1 cellular context compared by ENCODE assay signal in the genomic region with DNA sequence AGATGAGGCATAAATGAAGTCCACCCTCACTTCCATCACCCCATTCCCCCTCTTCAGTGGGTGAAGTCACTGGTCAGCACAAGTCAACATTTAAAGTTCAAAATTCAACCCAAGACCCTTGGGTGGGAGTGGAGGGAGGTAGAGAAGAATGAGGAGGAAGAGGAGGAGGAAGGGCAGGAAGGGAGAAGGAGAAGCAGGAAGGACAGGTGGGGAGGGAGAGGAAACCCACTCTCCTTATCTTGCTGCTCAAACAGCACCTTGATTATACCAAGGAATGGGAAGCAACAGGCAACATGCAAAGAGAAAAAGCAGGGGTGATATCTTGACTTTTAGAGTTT.
TF ChIP-seq lines count a peak whose summit lies in the region.

No MANE protein-coding gene starts in this region.

TF ChIP-seq in GM12878, 131 proteins besides CTCF, POLR2A, EP300 and RAD21:
- TF ChIP-seq TBL1XR1 (IDR thresholded peaks at IDR 0.05; ENCODE audit: low read depth, low read length) (no peak), ZNF622 (IDR thresholded peaks at IDR 0.05) (no peak), BACH1 (IDR thresholded peaks at IDR 0.05; ENCODE audit: borderline replicate concordance) (no peak), SMAD1 (IDR thresholded peaks at IDR 0.05; ENCODE audit: low read depth, partially characterized antibody) (no peak)
- TF ChIP-seq, protein P1, sequence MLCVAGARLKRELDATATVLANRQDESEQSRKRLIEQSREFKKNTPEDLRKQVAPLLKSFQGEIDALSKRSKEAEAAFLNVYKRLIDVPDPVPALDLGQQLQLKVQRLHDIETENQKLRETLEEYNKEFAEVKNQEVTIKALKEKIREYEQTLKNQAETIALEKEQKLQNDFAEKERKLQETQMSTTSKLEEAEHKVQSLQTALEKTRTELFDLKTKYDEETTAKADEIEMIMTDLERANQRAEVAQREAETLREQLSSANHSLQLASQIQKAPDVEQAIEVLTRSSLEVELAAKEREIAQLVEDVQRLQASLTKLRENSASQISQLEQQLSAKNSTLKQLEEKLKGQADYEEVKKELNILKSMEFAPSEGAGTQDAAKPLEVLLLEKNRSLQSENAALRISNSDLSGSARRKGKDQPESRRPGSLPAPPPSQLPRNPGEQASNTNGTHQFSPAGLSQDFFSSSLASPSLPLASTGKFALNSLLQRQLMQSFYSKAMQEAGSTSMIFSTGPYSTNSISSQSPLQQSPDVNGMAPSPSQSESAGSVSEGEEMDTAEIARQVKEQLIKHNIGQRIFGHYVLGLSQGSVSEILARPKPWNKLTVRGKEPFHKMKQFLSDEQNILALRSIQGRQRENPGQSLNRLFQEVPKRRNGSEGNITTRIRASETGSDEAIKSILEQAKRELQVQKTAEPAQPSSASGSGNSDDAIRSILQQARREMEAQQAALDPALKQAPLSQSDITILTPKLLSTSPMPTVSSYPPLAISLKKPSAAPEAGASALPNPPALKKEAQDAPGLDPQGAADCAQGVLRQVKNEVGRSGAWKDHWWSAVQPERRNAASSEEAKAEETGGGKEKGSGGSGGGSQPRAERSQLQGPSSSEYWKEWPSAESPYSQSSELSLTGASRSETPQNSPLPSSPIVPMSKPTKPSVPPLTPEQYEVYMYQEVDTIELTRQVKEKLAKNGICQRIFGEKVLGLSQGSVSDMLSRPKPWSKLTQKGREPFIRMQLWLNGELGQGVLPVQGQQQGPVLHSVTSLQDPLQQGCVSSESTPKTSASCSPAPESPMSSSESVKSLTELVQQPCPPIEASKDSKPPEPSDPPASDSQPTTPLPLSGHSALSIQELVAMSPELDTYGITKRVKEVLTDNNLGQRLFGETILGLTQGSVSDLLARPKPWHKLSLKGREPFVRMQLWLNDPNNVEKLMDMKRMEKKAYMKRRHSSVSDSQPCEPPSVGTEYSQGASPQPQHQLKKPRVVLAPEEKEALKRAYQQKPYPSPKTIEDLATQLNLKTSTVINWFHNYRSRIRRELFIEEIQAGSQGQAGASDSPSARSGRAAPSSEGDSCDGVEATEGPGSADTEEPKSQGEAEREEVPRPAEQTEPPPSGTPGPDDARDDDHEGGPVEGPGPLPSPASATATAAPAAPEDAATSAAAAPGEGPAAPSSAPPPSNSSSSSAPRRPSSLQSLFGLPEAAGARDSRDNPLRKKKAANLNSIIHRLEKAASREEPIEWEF (IDR thresholded peaks at IDR 0.05; ENCODE audit: insufficient replicate concordance, low read depth, low read length), result no peak
- TF ChIP-seq, protein P2, sequence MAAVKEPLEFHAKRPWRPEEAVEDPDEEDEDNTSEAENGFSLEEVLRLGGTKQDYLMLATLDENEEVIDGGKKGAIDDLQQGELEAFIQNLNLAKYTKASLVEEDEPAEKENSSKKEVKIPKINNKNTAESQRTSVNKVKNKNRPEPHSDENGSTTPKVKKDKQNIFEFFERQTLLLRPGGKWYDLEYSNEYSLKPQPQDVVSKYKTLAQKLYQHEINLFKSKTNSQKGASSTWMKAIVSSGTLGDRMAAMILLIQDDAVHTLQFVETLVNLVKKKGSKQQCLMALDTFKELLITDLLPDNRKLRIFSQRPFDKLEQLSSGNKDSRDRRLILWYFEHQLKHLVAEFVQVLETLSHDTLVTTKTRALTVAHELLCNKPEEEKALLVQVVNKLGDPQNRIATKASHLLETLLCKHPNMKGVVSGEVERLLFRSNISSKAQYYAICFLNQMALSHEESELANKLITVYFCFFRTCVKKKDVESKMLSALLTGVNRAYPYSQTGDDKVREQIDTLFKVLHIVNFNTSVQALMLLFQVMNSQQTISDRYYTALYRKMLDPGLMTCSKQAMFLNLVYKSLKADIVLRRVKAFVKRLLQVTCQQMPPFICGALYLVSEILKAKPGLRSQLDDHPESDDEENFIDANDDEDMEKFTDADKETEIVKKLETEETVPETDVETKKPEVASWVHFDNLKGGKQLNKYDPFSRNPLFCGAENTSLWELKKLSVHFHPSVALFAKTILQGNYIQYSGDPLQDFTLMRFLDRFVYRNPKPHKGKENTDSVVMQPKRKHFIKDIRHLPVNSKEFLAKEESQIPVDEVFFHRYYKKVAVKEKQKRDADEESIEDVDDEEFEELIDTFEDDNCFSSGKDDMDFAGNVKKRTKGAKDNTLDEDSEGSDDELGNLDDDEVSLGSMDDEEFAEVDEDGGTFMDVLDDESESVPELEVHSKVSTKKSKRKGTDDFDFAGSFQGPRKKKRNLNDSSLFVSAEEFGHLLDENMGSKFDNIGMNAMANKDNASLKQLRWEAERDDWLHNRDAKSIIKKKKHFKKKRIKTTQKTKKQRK (IDR thresholded peaks at IDR 0.05; ENCODE audit: low read depth, low read length), result no peak
